In genomic region chr18:62183578-62184195, GRCh38 we compare ENCODE assay signal across 8 cellular contexts. TPM values are rescaled to one million over a fixed set of nuclear protein-coding genes. Genes with fewer than 3 reads are reported as not detected.
DNase-seq lines count a peak whose midpoint lies in the region; ATAC-seq and TF ChIP-seq lines count a peak whose summit lies in the region.

No MANE protein-coding gene starts in this region.

- peak; percentile 98 for TF ChIP-seq CTCF in colonic mucosa (IDR thresholded peaks at IDR 0.05)

- no peaks in the 10 kb centered on the region for H3K9me3 ChIP-seq in colonic mucosa

- ATAC-seq in GM19467 (IDR thresholded peaks at IDR 0.05; ENCODE audit: unreplicated experiment) (no peak), GM18870 (IDR thresholded peaks at IDR 0.05; ENCODE audit: unreplicated experiment) (no peak)

- no peak overlapping the region for H3K27ac ChIP-seq in colonic mucosa

- no peaks in the 10 kb centered on the region for H3K4me1 ChIP-seq in colonic mucosa

- intact Hi-C loops in colonic mucosa (cut with DNase I): loop anchor here (2.0 kb wide), 1 partner anchor 65 kb away; no protein-coding TSS in a partner anchor

- no peak overlapping the region for H3K4me3 ChIP-seq in colonic mucosa

- no peak overlapping the region for H3K9ac ChIP-seq in colonic mucosa (ENCODE audit: low read depth in 2 of 2, low read length in 2 of 2)

- DNase-seq in SHP77 (lab: John Stamatoyannopoulos, UW) (peak; percentile 34 to 40), SHP77 treated with DMSO at 0.1 percent for 48 hours (lab: John Stamatoyannopoulos, UW) (no peak), LoVo (ENCODE audit: low spot score) (peak; percentile 63), SKM-1 treated with dmso at 0.1 percent for 144 hours (lab: John Stamatoyannopoulos, UW; ENCODE audit: unreplicated experiment) (peak; percentile 57), colonic mucosa (peak; percentile 54), myocyte (ENCODE audit: low read depth) (peak; percentile 58)

- H3K36me3 ChIP-seq in colonic mucosa: no peaks in the 10 kb centered on the region

- no peaks in the 10 kb centered on the region for H3K27me3 ChIP-seq in colonic mucosa

RNA-seq across cellular contexts. Expression of gene PIGN, which starts 3.2 kb away (rescaled TPM):
- total RNA-seq in colonic mucosa (10 to 100 TPM; 30.1 to 37.9 TPM), myocyte (26.3 and 29.3 TPM in 2 replicates)
- 13.1 TPM for polyA plus RNA-seq in myocyte (2012)

RNA-seq across cellular contexts. Expression of gene RELCH, which starts 3.4 kb away (rescaled TPM):
- 10 to 100 TPM; 38.9 to 56.9 TPM for total RNA-seq in colonic mucosa
- 21.6 and 25.7 TPM in 2 replicates for total RNA-seq in myocyte
- 10.6 TPM for polyA plus RNA-seq in myocyte (2012)
